Comparison of ENCODE assay signal across 1 cellular context in the genomic region with DNA sequence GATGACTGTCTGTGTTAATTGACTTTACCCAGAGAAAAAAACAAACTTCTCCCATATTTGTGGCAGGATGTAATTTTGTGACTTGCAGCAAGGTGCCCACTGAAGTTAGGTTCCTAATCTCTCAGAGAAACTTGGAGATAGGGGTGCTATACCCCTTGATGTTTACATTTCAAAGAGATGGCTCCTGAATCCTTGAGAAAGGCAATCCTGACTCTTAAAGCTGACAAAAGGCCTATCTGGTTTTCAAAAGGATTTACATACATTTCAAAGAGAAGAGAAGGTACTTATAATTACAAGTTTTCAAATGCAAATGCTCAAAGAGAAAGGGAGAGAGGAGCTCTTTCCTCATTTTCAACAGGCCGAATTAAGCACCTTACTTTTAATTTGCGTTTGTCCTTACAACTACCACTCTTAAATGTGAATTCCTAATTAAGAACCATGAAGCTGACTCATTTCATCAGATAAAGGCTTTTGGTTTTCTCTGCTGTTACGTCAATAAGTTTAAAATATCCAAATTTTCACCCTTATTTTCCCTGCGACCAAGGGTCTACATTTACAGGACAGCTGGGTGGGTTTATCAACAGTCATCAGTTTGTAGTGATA.
TF ChIP-seq lines count a peak whose summit lies in the region.

No MANE protein-coding gene starts in this region.

TF ChIP-seq in H1, 55 proteins besides CTCF, POLR2A, EP300 and RAD21:
- TF ChIP-seq EGR1 (IDR thresholded peaks at IDR 0.05; ENCODE audit: borderline replicate concordance, low read depth, low read length) (peak; percentile 62; the same call in 1 of the 2 replicates), SIX5 (IDR thresholded peaks at IDR 0.05; ENCODE audit: low read depth, low read length) (peak; percentile 14; the same call in 1 of the 2 replicates), KDM1A (IDR thresholded peaks at IDR 0.05; ENCODE audit: borderline replicate concordance, low read length) (peak; percentile 33; the same call in 1 of the 2 replicates), BACH1 (IDR thresholded peaks at IDR 0.05; ENCODE audit: low read length) (no peak), CHD1 (IDR thresholded peaks at IDR 0.05; ENCODE audit: low read depth, low read length) (no peak), SP1 (IDR thresholded peaks at IDR 0.05; ENCODE audit: low read depth, low read length) (peak; percentile 87), CHD7 (IDR thresholded peaks at IDR 0.05; ENCODE audit: insufficient replicate concordance, low read length) (peak; percentile 98), HDAC2 (IDR thresholded peaks at IDR 0.05; ENCODE audit: borderline replicate concordance in 1 of 2, low read depth in 2 of 2, low read length in 2 of 2) (peak; percentile 53 to 87; a peak in 2 of 4 replicates), POU5F1 (IDR thresholded peaks at IDR 0.05; ENCODE audit: low read depth, low read length) (peak; percentile 100), CEBPB (IDR thresholded peaks at IDR 0.05; ENCODE audit: low read depth, low read length) (peak; percentile 75; the same call in 1 of the 2 replicates), NANOG (IDR thresholded peaks at IDR 0.05; ENCODE audit: insufficient read depth, low read depth, low read length, poor library complexity, severe bottlenecking) (peak; percentile 100), TCF12 (IDR thresholded peaks at IDR 0.05; ENCODE audit: low read depth, low read length) (peak; percentile 95), POLR2AphosphoS5 (IDR thresholded peaks at IDR 0.05; ENCODE audit: low read depth, low read length) (peak; percentile 80; the same call in 1 of the 2 replicates), ATF3 (IDR thresholded peaks at IDR 0.05; ENCODE audit: insufficient read depth, low read depth, low read length) (no peak), BCL11A (IDR thresholded peaks at IDR 0.05; ENCODE audit: low read depth in 2 of 2, low read length in 2 of 2) (peak; percentile 74 to 78), ASH2L (IDR thresholded peaks at IDR 0.05; ENCODE audit: low read length) (peak; percentile 4), EZH2 (IDR thresholded peaks at IDR 0.05; ENCODE audit: low read depth, low read length, severe bottlenecking) (no peak)
- TF ChIP-seq, protein P1, sequence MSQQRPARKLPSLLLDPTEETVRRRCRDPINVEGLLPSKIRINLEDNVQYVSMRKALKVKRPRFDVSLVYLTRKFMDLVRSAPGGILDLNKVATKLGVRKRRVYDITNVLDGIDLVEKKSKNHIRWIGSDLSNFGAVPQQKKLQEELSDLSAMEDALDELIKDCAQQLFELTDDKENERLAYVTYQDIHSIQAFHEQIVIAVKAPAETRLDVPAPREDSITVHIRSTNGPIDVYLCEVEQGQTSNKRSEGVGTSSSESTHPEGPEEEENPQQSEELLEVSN (IDR thresholded peaks at IDR 0.05): no peak
TF ChIP-seq in H1: peak in this region for 13.
